In the genomic region with DNA sequence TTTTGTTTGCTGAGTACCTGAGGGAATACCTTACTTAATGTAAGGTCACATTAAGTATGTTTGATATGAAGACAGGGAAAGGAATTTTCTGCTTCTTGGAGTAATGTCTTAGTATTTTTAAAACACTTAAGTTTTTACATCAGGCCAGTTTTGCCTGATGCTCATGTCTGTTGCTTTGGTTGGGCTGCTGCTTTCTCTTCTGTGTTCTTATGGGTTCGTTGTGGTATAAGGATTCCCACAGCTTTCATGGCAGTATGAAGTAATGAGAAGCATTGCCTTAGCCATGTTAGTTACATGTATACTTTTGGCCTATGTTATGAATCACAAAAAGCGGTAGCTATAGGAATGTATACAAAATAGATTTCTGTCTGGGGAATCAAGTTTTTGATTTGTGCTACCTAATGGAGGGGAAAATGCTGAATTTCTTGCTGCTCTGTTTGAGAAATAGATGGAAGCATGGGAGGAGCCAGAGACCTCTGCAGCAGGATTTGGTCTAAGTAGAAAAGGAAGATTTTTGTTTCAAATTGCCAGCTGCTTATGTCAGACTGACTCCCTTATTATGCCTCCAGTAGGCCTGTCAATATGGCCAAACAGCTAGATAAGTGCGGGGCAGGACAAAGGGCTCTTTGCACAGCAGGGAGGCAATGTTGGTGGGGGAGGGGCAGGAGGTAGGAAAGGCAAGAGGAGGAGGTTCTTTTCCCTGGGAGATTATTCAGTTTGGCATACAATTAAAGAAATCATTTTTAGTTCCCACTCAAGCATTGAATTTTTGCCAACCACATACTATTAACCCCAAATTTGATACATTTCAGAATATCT, we compare ENCODE assay signal across 1 cellular context.
TF ChIP-seq lines count a peak whose summit lies in the region.

No MANE protein-coding gene starts in this region.

TF ChIP-seq in K562, 482 proteins besides CTCF, POLR2A, EP300 and RAD21 (continued from another document and continues in another):
- TF ChIP-seq MYNN (IDR thresholded peaks at IDR 0.05) (peak; percentile 33; the same call in 1 of the 2 replicates), MYNN (CRISPR knock-in tag; IDR thresholded peaks at IDR 0.05) (no peak), PTRF (tag; IDR thresholded peaks at IDR 0.05) (no peak), ELF4 (CRISPR knock-in tag; IDR thresholded peaks at IDR 0.05) (0 out of 2 replicates have a peak, but pooled peaks have one; percentile 11), NRF1 (conservative IDR thresholded peaks at IDR 0.05 in 1 of 2, IDR thresholded peaks at IDR 0.05 in 1 of 2) (peak in 1 of 2 experiments; percentile 6; a peak in 1 of 4 replicates), TSC22D4 (tag; IDR thresholded peaks at IDR 0.05) (no peak), POLR2AphosphoS5 (IDR thresholded peaks at IDR 0.05; ENCODE audit: control insufficient read depth, insufficient read depth, low read depth, low read length) (peak; percentile 80), ZKSCAN1 (IDR thresholded peaks at IDR 0.05; ENCODE audit: low read depth, low read length) (peak; percentile 80), ZKSCAN8 (CRISPR knock-in tag; IDR thresholded peaks at IDR 0.05) (no peak), ZNF23 (CRISPR knock-in tag; IDR thresholded peaks at IDR 0.05) (no peak), FOXA3 (CRISPR knock-in tag; conservative IDR thresholded peaks at IDR 0.05 in 1 of 2, IDR thresholded peaks at IDR 0.05 in 1 of 2) (peak in 1 of 2 experiments; percentile 55; a peak in 1 of 4 replicates), TAF9B (IDR thresholded peaks at IDR 0.05; ENCODE audit: partially characterized antibody) (peak; percentile 33), ZEB2 (IDR thresholded peaks at IDR 0.05) (no peak), CBX5 (IDR thresholded peaks at IDR 0.05; ENCODE audit: borderline replicate concordance, low read depth) (no peak), MEF2D (tag; conservative IDR thresholded peaks at IDR 0.05; ENCODE audit: low read depth) (no peak), ESRRB (CRISPR knock-in tag; IDR thresholded peaks at IDR 0.05; ENCODE audit: borderline replicate concordance) (no peak), PHTF2 (CRISPR knock-in tag; IDR thresholded peaks at IDR 0.05) (no peak), MTA3 (IDR thresholded peaks at IDR 0.05; ENCODE audit: borderline replicate concordance) (peak; percentile 49; the same call in 1 of the 2 replicates), TCFL5 (CRISPR knock-in tag; conservative IDR thresholded peaks at IDR 0.05) (no peak), ZFP30 (CRISPR knock-in tag; IDR thresholded peaks at IDR 0.05; ENCODE audit: borderline replicate concordance) (no peak), XRCC3 (IDR thresholded peaks at IDR 0.05) (no peak), FOXK2 (conservative IDR thresholded peaks at IDR 0.05 in 1 of 2, IDR thresholded peaks at IDR 0.05 in 1 of 2; ENCODE audit: low read depth in 2 of 2) (peak; percentile 80 to 90), ZNF274 (IDR thresholded peaks at IDR 0.05; ENCODE audit: borderline replicate concordance, low read depth, low read length) (no peak), RCOR1 (IDR thresholded peaks at IDR 0.05; ENCODE audit: borderline replicate concordance in 1 of 2, low read depth in 2 of 2, low read length in 2 of 2) (peak in 1 of 2 experiments; percentile 91; a peak in 2 of 4 replicates), ZFX (CRISPR knock-in tag; IDR thresholded peaks at IDR 0.05) (peak; percentile 33; the same call in 1 of the 2 replicates), KAT7 (CRISPR knock-in tag; IDR thresholded peaks at IDR 0.05; ENCODE audit: borderline replicate concordance) (peak; percentile 44; the same call in 1 of the 2 replicates), ATF7 (IDR thresholded peaks at IDR 0.05) (peak; percentile 53; the same call in 1 of the 2 replicates), TAF1 (IDR thresholded peaks at IDR 0.05; ENCODE audit: control insufficient read depth, extremely low read depth, insufficient read depth, low read length, severe bottlenecking) (peak; percentile 70)
- TF ChIP-seq, protein P1, sequence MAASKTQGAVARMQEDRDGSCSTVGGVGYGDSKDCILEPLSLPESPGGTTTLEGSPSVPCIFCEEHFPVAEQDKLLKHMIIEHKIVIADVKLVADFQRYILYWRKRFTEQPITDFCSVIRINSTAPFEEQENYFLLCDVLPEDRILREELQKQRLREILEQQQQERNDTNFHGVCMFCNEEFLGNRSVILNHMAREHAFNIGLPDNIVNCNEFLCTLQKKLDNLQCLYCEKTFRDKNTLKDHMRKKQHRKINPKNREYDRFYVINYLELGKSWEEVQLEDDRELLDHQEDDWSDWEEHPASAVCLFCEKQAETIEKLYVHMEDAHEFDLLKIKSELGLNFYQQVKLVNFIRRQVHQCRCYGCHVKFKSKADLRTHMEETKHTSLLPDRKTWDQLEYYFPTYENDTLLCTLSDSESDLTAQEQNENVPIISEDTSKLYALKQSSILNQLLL (CRISPR knock-in tag; IDR thresholded peaks at IDR 0.05; ENCODE audit: borderline replicate concordance) = no peak
- TF ChIP-seq, protein P2, sequence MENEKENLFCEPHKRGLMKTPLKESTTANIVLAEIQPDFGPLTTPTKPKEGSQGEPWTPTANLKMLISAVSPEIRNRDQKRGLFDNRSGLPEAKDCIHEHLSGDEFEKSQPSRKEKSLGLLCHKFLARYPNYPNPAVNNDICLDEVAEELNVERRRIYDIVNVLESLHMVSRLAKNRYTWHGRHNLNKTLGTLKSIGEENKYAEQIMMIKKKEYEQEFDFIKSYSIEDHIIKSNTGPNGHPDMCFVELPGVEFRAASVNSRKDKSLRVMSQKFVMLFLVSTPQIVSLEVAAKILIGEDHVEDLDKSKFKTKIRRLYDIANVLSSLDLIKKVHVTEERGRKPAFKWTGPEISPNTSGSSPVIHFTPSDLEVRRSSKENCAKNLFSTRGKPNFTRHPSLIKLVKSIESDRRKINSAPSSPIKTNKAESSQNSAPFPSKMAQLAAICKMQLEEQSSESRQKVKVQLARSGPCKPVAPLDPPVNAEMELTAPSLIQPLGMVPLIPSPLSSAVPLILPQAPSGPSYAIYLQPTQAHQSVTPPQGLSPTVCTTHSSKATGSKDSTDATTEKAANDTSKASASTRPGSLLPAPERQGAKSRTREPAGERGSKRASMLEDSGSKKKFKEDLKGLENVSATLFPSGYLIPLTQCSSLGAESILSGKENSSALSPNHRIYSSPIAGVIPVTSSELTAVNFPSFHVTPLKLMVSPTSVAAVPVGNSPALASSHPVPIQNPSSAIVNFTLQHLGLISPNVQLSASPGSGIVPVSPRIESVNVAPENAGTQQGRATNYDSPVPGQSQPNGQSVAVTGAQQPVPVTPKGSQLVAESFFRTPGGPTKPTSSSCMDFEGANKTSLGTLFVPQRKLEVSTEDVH (IDR thresholded peaks at IDR 0.05; ENCODE audit: low read depth, partially characterized antibody) = peak; percentile 74
- TF ChIP-seq, protein P3, sequence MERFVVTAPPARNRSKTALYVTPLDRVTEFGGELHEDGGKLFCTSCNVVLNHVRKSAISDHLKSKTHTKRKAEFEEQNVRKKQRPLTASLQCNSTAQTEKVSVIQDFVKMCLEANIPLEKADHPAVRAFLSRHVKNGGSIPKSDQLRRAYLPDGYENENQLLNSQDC (CRISPR knock-in tag; IDR thresholded peaks at IDR 0.05) = no peak
- TF ChIP-seq, protein P4, sequence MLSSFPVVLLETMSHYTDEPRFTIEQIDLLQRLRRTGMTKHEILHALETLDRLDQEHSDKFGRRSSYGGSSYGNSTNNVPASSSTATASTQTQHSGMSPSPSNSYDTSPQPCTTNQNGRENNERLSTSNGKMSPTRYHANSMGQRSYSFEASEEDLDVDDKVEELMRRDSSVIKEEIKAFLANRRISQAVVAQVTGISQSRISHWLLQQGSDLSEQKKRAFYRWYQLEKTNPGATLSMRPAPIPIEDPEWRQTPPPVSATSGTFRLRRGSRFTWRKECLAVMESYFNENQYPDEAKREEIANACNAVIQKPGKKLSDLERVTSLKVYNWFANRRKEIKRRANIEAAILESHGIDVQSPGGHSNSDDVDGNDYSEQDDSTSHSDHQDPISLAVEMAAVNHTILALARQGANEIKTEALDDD (IDR thresholded peaks at IDR 0.05) = peak; percentile 67; the same call in 1 of the 2 replicates
- TF ChIP-seq, protein P5, sequence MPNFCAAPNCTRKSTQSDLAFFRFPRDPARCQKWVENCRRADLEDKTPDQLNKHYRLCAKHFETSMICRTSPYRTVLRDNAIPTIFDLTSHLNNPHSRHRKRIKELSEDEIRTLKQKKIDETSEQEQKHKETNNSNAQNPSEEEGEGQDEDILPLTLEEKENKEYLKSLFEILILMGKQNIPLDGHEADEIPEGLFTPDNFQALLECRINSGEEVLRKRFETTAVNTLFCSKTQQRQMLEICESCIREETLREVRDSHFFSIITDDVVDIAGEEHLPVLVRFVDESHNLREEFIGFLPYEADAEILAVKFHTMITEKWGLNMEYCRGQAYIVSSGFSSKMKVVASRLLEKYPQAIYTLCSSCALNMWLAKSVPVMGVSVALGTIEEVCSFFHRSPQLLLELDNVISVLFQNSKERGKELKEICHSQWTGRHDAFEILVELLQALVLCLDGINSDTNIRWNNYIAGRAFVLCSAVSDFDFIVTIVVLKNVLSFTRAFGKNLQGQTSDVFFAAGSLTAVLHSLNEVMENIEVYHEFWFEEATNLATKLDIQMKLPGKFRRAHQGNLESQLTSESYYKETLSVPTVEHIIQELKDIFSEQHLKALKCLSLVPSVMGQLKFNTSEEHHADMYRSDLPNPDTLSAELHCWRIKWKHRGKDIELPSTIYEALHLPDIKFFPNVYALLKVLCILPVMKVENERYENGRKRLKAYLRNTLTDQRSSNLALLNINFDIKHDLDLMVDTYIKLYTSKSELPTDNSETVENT (CRISPR knock-in tag; IDR thresholded peaks at IDR 0.05) = no peak
- TF ChIP-seq, protein P6, sequence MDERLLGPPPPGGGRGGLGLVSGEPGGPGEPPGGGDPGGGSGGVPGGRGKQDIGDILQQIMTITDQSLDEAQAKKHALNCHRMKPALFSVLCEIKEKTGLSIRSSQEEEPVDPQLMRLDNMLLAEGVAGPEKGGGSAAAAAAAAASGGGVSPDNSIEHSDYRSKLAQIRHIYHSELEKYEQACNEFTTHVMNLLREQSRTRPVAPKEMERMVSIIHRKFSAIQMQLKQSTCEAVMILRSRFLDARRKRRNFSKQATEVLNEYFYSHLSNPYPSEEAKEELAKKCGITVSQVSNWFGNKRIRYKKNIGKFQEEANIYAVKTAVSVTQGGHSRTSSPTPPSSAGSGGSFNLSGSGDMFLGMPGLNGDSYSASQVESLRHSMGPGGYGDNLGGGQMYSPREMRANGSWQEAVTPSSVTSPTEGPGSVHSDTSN (CRISPR knock-in tag; IDR thresholded peaks at IDR 0.05; ENCODE audit: low read depth) = no peak
- TF ChIP-seq, protein P6 (tag; conservative IDR thresholded peaks at IDR 0.05; ENCODE audit: low read depth) = 0 out of 2 replicates have a peak, but pooled peaks have one; percentile 13
- TF ChIP-seq, protein P7, sequence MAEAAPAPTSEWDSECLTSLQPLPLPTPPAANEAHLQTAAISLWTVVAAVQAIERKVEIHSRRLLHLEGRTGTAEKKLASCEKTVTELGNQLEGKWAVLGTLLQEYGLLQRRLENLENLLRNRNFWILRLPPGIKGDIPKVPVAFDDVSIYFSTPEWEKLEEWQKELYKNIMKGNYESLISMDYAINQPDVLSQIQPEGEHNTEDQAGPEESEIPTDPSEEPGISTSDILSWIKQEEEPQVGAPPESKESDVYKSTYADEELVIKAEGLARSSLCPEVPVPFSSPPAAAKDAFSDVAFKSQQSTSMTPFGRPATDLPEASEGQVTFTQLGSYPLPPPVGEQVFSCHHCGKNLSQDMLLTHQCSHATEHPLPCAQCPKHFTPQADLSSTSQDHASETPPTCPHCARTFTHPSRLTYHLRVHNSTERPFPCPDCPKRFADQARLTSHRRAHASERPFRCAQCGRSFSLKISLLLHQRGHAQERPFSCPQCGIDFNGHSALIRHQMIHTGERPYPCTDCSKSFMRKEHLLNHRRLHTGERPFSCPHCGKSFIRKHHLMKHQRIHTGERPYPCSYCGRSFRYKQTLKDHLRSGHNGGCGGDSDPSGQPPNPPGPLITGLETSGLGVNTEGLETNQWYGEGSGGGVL (CRISPR knock-in tag; IDR thresholded peaks at IDR 0.05) = no peak
- TF ChIP-seq, protein P8, sequence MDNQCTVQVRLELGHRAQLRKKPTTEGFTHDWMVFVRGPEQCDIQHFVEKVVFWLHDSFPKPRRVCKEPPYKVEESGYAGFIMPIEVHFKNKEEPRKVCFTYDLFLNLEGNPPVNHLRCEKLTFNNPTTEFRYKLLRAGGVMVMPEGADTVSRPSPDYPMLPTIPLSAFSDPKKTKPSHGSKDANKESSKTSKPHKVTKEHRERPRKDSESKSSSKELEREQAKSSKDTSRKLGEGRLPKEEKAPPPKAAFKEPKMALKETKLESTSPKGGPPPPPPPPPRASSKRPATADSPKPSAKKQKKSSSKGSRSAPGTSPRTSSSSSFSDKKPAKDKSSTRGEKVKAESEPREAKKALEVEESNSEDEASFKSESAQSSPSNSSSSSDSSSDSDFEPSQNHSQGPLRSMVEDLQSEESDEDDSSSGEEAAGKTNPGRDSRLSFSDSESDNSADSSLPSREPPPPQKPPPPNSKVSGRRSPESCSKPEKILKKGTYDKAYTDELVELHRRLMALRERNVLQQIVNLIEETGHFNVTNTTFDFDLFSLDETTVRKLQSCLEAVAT (IDR thresholded peaks at IDR 0.05) = peak; percentile 75 to 78; a peak in 2 of 4 replicates
- TF ChIP-seq, protein P9, sequence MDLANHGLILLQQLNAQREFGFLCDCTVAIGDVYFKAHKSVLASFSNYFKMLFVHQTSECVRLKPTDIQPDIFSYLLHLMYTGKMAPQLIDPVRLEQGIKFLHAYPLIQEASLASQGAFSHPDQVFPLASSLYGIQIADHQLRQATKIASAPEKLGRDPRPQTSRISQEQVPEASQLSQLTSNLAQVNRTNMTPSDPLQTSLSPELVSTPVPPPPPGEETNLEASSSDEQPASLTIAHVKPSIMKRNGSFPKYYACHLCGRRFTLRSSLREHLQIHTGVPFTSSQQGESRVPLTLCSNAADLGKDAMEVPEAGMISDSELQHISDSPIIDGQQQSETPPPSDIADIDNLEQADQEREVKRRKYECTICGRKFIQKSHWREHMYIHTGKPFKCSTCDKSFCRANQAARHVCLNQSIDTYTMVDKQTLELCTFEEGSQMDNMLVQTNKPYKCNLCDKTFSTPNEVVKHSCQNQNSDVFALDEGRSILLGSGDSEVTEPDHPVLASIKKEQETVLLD (IDR thresholded peaks at IDR 0.05) = peak; percentile 69; the same call in 1 of the 2 replicates
- TF ChIP-seq, protein P10, sequence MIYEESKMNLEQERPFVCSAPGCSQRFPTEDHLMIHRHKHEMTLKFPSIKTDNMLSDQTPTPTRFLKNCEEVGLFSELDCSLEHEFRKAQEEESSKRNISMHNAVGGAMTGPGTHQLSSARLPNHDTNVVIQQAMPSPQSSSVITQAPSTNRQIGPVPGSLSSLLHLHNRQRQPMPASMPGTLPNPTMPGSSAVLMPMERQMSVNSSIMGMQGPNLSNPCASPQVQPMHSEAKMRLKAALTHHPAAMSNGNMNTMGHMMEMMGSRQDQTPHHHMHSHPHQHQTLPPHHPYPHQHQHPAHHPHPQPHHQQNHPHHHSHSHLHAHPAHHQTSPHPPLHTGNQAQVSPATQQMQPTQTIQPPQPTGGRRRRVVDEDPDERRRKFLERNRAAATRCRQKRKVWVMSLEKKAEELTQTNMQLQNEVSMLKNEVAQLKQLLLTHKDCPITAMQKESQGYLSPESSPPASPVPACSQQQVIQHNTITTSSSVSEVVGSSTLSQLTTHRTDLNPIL (CRISPR knock-in tag; IDR thresholded peaks at IDR 0.05) = no peak
